Comparison of ENCODE assay signal across 1 cellular context in the genomic region with DNA sequence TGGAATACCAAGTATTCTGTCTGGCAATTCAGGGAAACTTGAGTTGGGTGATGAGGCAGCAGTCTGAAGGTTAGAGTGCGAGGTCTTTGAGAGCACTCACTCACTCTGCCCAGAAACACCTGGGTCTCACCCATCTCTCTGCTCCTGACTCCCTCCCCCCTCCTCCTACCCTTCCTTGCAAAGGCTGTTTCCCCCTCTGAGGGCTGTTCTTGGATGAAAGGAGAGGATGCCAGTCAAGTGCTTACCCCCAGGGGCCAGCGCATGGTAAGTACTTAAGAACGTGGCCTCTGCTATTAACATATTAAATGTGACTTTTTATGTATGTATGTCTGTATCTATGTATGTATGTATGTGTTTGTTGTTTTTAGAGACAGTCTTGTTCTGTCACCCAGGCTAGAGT.
TF ChIP-seq lines count a peak whose summit lies in the region.

No MANE protein-coding gene starts in this region.

TF ChIP-seq in H1, 55 proteins besides CTCF, POLR2A, EP300 and RAD21:
- TF ChIP-seq KDM5A (IDR thresholded peaks at IDR 0.05; ENCODE audit: low read length) (no peak), SP1 (IDR thresholded peaks at IDR 0.05; ENCODE audit: low read depth, low read length) (0 out of 2 replicates have a peak, but pooled peaks have one; percentile 31), CTBP2 (IDR thresholded peaks at IDR 0.05; ENCODE audit: borderline replicate concordance, insufficient read depth, insufficient read length, low read length) (peak; percentile 49)
